Comparison of ENCODE assay signal across 9 cellular contexts in the genomic region with DNA sequence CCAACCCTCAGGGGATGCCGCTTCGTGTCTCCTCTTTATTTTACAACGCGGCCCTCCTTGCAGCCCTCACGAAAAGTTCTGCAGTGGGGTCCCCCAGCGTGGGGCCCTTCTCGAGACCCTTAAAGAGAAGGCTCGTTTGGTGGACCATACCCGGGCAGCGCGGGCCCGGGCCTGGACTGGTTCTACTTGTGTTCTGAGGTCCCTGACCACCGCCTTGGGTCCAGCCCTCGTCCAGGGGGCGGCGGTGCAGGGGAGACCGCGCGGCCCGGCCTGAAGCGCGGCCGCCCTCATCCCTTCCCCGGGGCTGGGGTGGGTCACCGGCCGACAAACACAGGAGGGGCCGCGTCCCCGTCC. TPM values are rescaled to one million over a fixed set of nuclear protein-coding genes. Genes with fewer than 3 reads are reported as not detected.
DNase-seq lines count a peak whose midpoint lies in the region; ATAC-seq and TF ChIP-seq lines count a peak whose summit lies in the region.
"Had no signal": no experiment of that assay in that cellular context is flagged by ENCODE, and none has a peak within 500 bp of the region (broad histone marks: within the 10 kb centered on the region; RNA-seq: fewer than 3 reads in every experiment).

No MANE protein-coding gene starts in this region.

- no peak for TF ChIP-seq POLR2A in sigmoid colon (IDR thresholded peaks at IDR 0.05)

- CTCF ChIA-PET in BJ (lab: Yijun Ruan, JAX), result no interaction called here

- no peaks in the 10 kb centered on the region for H3K27me3 ChIP-seq in BJ (ENCODE audit: control insufficient read depth, insufficient read depth, low read length)
- no peaks in the 10 kb centered on the region for H3K27me3 ChIP-seq in sigmoid colon

- no peaks in the 10 kb centered on the region for H3K9me3 ChIP-seq in sigmoid colon

- H3K4me3 ChIP-seq in BJ (ENCODE audit: low read depth, low read length) (peak overlapping the region; percentile 49), cardiac fibroblast (replicated peaks in 1 of 2; ENCODE audit: low read depth in 2 of 2, low read length in 2 of 2) (peak overlapping the region; percentile 47 to 52), iPS-11a (ENCODE audit: low read depth, low read length) (peak overlapping the region; percentile 41), sigmoid colon (peak overlapping the region; percentile 41 to 74 (median 58))

- no peak for TF ChIP-seq EP300 in sigmoid colon (IDR thresholded peaks at IDR 0.05)

- WGBS in sigmoid colon, 2 donors, result 47 to 49% methylated on average over 29 of the region's 29 CpGs

- POLR2A ChIA-PET in BJ (lab: Charles Lee), result no interaction called here

- no peak for TF ChIP-seq CTCF in BJ (IDR thresholded peaks at IDR 0.05; ENCODE audit: insufficient read depth, low read depth, low read length)
- no peak for TF ChIP-seq CTCF in cardiac fibroblast (IDR thresholded peaks at IDR 0.05; ENCODE audit: low read depth, low read length)
- TF ChIP-seq CTCF in sigmoid colon (IDR thresholded peaks at IDR 0.05), result no peak

- intact Hi-C loops in sigmoid colon (cut with DNase I), result loop anchor here (5.0 to 10.0 kb wide), 4 partner anchors 59 to 228 kb away; no protein-coding TSS in a partner anchor

- H3K4me1 ChIP-seq in sigmoid colon, result peaks cover 0 to 28% (median 18%) of the 10 kb centered on the region in 4 donors

- DNase-seq in BJ (ENCODE audit: low read depth) (no peak), cardiac fibroblast (ENCODE audit: low read depth in 2 of 2) (no peak), sigmoid colon (no peak), NCI-H2107 (lab: John Stamatoyannopoulos, UW) (no peak)
- DNase-seq in stimulated activated CD4-positive, alpha-beta T cell treated with anti-CD3 and anti-CD28 coated beads, Interleukin-1b, Interleukin-23, amount 100 ng/mL, for 48 hours, result no peak
- DNase-seq: activated naive CD4-positive, alpha-beta T cell treated with Interleukin-2 at 50 U/mL for 16 hours had no signal

- no peak for ATAC-seq in HG03045 (IDR thresholded peaks at IDR 0.05; ENCODE audit: unreplicated experiment)
- ATAC-seq in HG02798 (IDR thresholded peaks at IDR 0.05; ENCODE audit: poor library complexity, unreplicated experiment), result no peak

- H3K36me3 ChIP-seq in BJ (ENCODE audit: control insufficient read depth, insufficient read depth, low read length) (no peaks in the 10 kb centered on the region), sigmoid colon (no peaks in the 10 kb centered on the region)

- H3K27ac ChIP-seq in sigmoid colon, result peak overlapping the region; percentile 48 to 75 (median 64)

RNA-seq across cellular contexts. Expression of a gene that starts 0.4 kb away (rescaled TPM):
- polyA plus RNA-seq in BJ (2011; rRNA removed), result 5.4 and 6.4 TPM in 2 replicates
- polyA minus RNA-seq in BJ (2011; rRNA and poly(A)+ RNA removed), result 0.41 and 2.4 TPM in 2 replicates
- total RNA-seq in sigmoid colon, result 1 to 10 TPM; 6.9 to 9.6 (median 8.6) TPM
- polyA plus RNA-seq in sigmoid colon, result 1 to 10 TPM; 3.2 to 6.0 (median 5.0) TPM
